1 cellular context compared by ENCODE assay signal in genomic region chr10:63505562-63505961, GRCh38.
TF ChIP-seq lines count a peak whose summit lies in the region.

No MANE protein-coding gene starts in this region.

TF ChIP-seq in HepG2, 621 proteins besides CTCF, POLR2A, EP300 and RAD21:
- TF ChIP-seq HNRNPK (IDR thresholded peaks at IDR 0.05; ENCODE audit: low read depth, low read length, poor library complexity, severe bottlenecking) (peak; percentile 43), NFIC (IDR thresholded peaks at IDR 0.05; ENCODE audit: low read length) (0 out of 2 replicates have a peak, but pooled peaks have one; percentile 36), ZNF614 (CRISPR knock-in tag; IDR thresholded peaks at IDR 0.05; ENCODE audit: borderline replicate concordance) (no peak), NONO (IDR thresholded peaks at IDR 0.05) (no peak), NONO (CRISPR knock-in tag; conservative IDR thresholded peaks at IDR 0.05) (no peak), TEAD2 (CRISPR knock-in tag; IDR thresholded peaks at IDR 0.05) (no peak), ZNF616 (CRISPR knock-in tag; IDR thresholded peaks at IDR 0.05; ENCODE audit: low read depth) (no peak), ZNF609 (CRISPR knock-in tag; IDR thresholded peaks at IDR 0.05; ENCODE audit: borderline replicate concordance) (0 out of 2 replicates have a peak, but pooled peaks have one; percentile 20), PATZ1 (CRISPR knock-in tag; IDR thresholded peaks at IDR 0.05) (peak; percentile 72; the same call in 1 of the 2 replicates), FOXA3 (CRISPR knock-in tag; IDR thresholded peaks at IDR 0.05) (peak; percentile 24; the same call in 1 of the 2 replicates), FOXA1 (IDR thresholded peaks at IDR 0.05) (no peak), FOXA1 (CRISPR knock-in tag; IDR thresholded peaks at IDR 0.05) (0 out of 2 replicates have a peak, but pooled peaks have one; percentile 25), SOX13 (IDR thresholded peaks at IDR 0.05) (no peak), SOX13 (CRISPR knock-in tag; conservative IDR thresholded peaks at IDR 0.05 in 1 of 2, IDR thresholded peaks at IDR 0.05 in 1 of 2) (peak in 1 of 2 experiments; percentile 29; a peak in 1 of 4 replicates), FOXP4 (CRISPR knock-in tag; IDR thresholded peaks at IDR 0.05) (0 out of 2 replicates have a peak, but pooled peaks have one; percentile 36)
- TF ChIP-seq, protein P1, sequence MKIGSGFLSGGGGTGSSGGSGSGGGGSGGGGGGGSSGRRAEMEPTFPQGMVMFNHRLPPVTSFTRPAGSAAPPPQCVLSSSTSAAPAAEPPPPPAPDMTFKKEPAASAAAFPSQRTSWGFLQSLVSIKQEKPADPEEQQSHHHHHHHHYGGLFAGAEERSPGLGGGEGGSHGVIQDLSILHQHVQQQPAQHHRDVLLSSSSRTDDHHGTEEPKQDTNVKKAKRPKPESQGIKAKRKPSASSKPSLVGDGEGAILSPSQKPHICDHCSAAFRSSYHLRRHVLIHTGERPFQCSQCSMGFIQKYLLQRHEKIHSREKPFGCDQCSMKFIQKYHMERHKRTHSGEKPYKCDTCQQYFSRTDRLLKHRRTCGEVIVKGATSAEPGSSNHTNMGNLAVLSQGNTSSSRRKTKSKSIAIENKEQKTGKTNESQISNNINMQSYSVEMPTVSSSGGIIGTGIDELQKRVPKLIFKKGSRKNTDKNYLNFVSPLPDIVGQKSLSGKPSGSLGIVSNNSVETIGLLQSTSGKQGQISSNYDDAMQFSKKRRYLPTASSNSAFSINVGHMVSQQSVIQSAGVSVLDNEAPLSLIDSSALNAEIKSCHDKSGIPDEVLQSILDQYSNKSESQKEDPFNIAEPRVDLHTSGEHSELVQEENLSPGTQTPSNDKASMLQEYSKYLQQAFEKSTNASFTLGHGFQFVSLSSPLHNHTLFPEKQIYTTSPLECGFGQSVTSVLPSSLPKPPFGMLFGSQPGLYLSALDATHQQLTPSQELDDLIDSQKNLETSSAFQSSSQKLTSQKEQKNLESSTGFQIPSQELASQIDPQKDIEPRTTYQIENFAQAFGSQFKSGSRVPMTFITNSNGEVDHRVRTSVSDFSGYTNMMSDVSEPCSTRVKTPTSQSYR (CRISPR knock-in tag; IDR thresholded peaks at IDR 0.05; ENCODE audit: borderline replicate concordance), result peak; percentile 51; the same call in 1 of the 2 replicates
- TF ChIP-seq, protein P2, sequence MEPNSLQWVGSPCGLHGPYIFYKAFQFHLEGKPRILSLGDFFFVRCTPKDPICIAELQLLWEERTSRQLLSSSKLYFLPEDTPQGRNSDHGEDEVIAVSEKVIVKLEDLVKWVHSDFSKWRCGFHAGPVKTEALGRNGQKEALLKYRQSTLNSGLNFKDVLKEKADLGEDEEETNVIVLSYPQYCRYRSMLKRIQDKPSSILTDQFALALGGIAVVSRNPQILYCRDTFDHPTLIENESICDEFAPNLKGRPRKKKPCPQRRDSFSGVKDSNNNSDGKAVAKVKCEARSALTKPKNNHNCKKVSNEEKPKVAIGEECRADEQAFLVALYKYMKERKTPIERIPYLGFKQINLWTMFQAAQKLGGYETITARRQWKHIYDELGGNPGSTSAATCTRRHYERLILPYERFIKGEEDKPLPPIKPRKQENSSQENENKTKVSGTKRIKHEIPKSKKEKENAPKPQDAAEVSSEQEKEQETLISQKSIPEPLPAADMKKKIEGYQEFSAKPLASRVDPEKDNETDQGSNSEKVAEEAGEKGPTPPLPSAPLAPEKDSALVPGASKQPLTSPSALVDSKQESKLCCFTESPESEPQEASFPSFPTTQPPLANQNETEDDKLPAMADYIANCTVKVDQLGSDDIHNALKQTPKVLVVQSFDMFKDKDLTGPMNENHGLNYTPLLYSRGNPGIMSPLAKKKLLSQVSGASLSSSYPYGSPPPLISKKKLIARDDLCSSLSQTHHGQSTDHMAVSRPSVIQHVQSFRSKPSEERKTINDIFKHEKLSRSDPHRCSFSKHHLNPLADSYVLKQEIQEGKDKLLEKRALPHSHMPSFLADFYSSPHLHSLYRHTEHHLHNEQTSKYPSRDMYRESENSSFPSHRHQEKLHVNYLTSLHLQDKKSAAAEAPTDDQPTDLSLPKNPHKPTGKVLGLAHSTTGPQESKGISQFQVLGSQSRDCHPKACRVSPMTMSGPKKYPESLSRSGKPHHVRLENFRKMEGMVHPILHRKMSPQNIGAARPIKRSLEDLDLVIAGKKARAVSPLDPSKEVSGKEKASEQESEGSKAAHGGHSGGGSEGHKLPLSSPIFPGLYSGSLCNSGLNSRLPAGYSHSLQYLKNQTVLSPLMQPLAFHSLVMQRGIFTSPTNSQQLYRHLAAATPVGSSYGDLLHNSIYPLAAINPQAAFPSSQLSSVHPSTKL (CRISPR knock-in tag; IDR thresholded peaks at IDR 0.05), result peak; percentile 41; the same call in 1 of the 2 replicates
